Comparison of ENCODE assay signal across 8 cellular contexts in the genomic region with DNA sequence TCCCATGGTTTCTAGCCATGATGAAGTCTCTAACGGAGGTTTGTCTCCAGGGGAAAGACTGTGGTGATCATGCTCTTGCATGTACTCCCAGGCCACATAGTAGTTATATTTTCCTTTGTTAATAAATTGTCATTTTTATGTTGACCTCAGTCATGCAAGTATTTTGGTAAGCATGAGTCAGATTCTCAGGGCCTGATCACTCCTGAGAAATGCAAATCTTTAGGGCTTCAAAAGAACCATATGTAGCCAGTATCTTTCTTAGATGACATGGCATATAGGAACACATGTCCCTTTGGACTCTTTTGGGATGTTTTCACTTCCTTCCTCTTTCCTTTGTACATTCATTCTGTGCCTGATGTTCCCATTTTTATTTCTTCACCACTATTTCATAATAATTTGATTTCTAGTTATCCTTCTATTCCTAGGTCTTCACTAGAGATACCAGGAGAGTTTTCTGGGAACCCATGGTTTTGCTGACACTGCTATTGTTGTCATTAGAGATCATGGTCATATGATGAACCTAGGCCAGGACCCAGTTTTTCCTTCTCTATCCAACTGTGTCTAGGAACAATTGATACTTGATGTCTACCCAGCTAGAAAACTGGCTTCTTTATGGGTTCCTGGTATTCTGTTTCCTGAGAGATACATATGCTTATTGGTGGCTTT.
DNase-seq lines count a peak whose midpoint lies in the region; ATAC-seq and TF ChIP-seq lines count a peak whose summit lies in the region.
"Had no signal": no experiment of that assay in that cellular context is flagged by ENCODE, and none has a peak within 500 bp of the region (broad histone marks: within the 10 kb centered on the region; RNA-seq: fewer than 3 reads in every experiment).

No MANE protein-coding gene starts in this region.

- H3K27me3 Mint-ChIP-seq in stimulated activated naive B cell treated with anti-CD40 and anti-IgM and Interleukin-4, amounts not matched to agents 10 μg/mL and 1 μg/mL and 100 μg/mL, for 72 hours, result peaks cover 0 to 5% of the 10 kb centered on the region in 2 donors
- H3K27me3 Mint-ChIP-seq in T-cell, result no peaks in the 10 kb centered on the region

- H3K27ac Mint-ChIP-seq in stimulated activated naive B cell treated with anti-CD40 and anti-IgM and Interleukin-4, amounts not matched to agents 10 μg/mL and 1 μg/mL and 100 μg/mL, for 72 hours, result no peak overlapping the region
- no peak overlapping the region for H3K27ac Mint-ChIP-seq in T-cell
- H3K27ac Mint-ChIP-seq: activated T-helper 1 cell treated with anti-CD3 and anti-CD28 coated beads, Interleukin-12 subunit alpha, Interleukin-12 subunit beta, Interleukin-2, Interleukin-4 antibody, amounts not matched to agents 30 ng/mL and 10 ng/mL and 1 ng/mL, durations not matched to agents 14 hours and 24 hours and 36 hours had no signal

- POLR2A ChIA-PET in T-cell (lab: Charles Lee), result no interaction called here

- no peaks in the 10 kb centered on the region for H3K36me3 Mint-ChIP-seq in stimulated activated naive B cell treated with anti-CD40 and anti-IgM and Interleukin-4, amounts not matched to agents 10 μg/mL and 1 μg/mL and 100 μg/mL, for 72 hours
- H3K36me3 Mint-ChIP-seq in T-cell, result no peaks in the 10 kb centered on the region

- no peaks in the 10 kb centered on the region for H3K9me3 Mint-ChIP-seq in stimulated activated naive B cell treated with anti-CD40 and anti-IgM and Interleukin-4, amounts not matched to agents 10 μg/mL and 1 μg/mL and 100 μg/mL, for 72 hours
- H3K9me3 Mint-ChIP-seq in T-cell, result no peaks in the 10 kb centered on the region
- H3K9me3 Mint-ChIP-seq: activated T-helper 1 cell treated with anti-CD3 and anti-CD28 coated beads, Interleukin-12 subunit alpha, Interleukin-12 subunit beta, Interleukin-2, Interleukin-4 antibody, amounts not matched to agents 30 ng/mL and 10 ng/mL and 1 ng/mL, durations not matched to agents 14 hours and 24 hours and 36 hours had no signal

- H3K4me3 Mint-ChIP-seq in stimulated activated naive B cell treated with anti-CD40 and anti-IgM and Interleukin-4, amounts not matched to agents 10 μg/mL and 1 μg/mL and 100 μg/mL, for 72 hours, result no peak overlapping the region
- H3K4me3 Mint-ChIP-seq in T-cell, result no peak overlapping the region
- H3K4me3 Mint-ChIP-seq: activated T-helper 1 cell treated with anti-CD3 and anti-CD28 coated beads, Interleukin-12 subunit alpha, Interleukin-12 subunit beta, Interleukin-2, Interleukin-4 antibody, amounts not matched to agents 30 ng/mL and 10 ng/mL and 1 ng/mL, durations not matched to agents 14 hours and 24 hours and 36 hours had no signal

- no peaks in the 10 kb centered on the region for H3K27me3 ChIP-seq in dorsolateral prefrontal cortex

- CTCF ChIA-PET in T-cell (lab: Charles Lee), result no interaction called here

- DNase-seq in RPMI7951 (ENCODE audit: low read depth) (peak; percentile 66), T-cell (no peak), dorsolateral prefrontal cortex (no peak), NCI-H345 (lab: John Stamatoyannopoulos, UW) (no peak)
- DNase-seq in stimulated activated naive B cell treated with anti-CD40 and anti-IgM and Interleukin-4, amounts not matched to agents 10 μg/mL and 1 μg/mL and 100 μg/mL, for 72 hours, result no peak

- intact Hi-C loops in dorsolateral prefrontal cortex (cut with DNase I), result no loop called here

- no peak overlapping the region for H3K27ac ChIP-seq in dorsolateral prefrontal cortex

- no peak for TF ChIP-seq CTCF in dorsolateral prefrontal cortex (IDR thresholded peaks at IDR 0.05 in 54 of 56, conservative IDR thresholded peaks at IDR 0.05 in 2 of 56; ENCODE audit: low read depth in 1 of 56, partially characterized antibody in 56 of 56)

- peak; percentile 78 for ATAC-seq in GM19035 (IDR thresholded peaks at IDR 0.05; ENCODE audit: unreplicated experiment)
- peak; percentile 96 for ATAC-seq in HG02852 (IDR thresholded peaks at IDR 0.05; ENCODE audit: unreplicated experiment)
- ATAC-seq in stimulated activated naive B cell treated with anti-CD40 and anti-IgM and Interleukin-4, amounts not matched to agents 10 μg/mL and 1 μg/mL and 100 μg/mL, for 72 hours (replicated peaks), result peak; percentile 79 to 89
- no peak for ATAC-seq in T-cell (replicated peaks in 1 of 4)

- peaks cover 2 to 7% of the 10 kb centered on the region in 2 donors for H3K4me1 Mint-ChIP-seq in stimulated activated naive B cell treated with anti-CD40 and anti-IgM and Interleukin-4, amounts not matched to agents 10 μg/mL and 1 μg/mL and 100 μg/mL, for 72 hours
- H3K4me1 Mint-ChIP-seq in T-cell, result no peaks in the 10 kb centered on the region

- no peak overlapping the region for H3K4me3 ChIP-seq in dorsolateral prefrontal cortex

Comparison
In these comparisons a context has a peak if more than half of its experiments do, and no peak if none do; other contexts are left out.
1. ATAC-seq: peak in GM19035 (single experiment), HG02852 (single experiment) and stimulated activated naive B cell treated with anti-CD40 and anti-IgM and Interleukin-4, amounts not matched to agents 10 μg/mL and 1 μg/mL and 100 μg/mL, for 72 hours (2 of 2); none in T-cell (0 of 4).